Comparison of ENCODE assay signal across 8 cellular contexts in genomic region chrX:129925305-129926092, GRCh38. TPM values are rescaled to one million over a fixed set of nuclear protein-coding genes. Genes with fewer than 3 reads are reported as not detected.
DNase-seq lines count a peak whose midpoint lies in the region; ATAC-seq and TF ChIP-seq lines count a peak whose summit lies in the region.

No MANE protein-coding gene starts in this region.

- CTCF ChIA-PET in activated naive CD4-positive, alpha-beta T cell treated with anti-CD3 and anti-CD28 coated beads, Interleukin-2, amount 10 ng/mL, durations not matched to agents 7 days and 5 days (lab: Charles Lee) = interaction anchor here (0.6 to 6.5 kb wide), 28 partner anchors 8 to 979 kb away, joined by 3 to 85 read pairs (median 4); partner anchors contain the start of genes APLN and UTP14A

- H3K27me3 ChIP-seq in prostate gland (replicated peaks; ENCODE audit: insufficient read depth) = no peaks in the 10 kb centered on the region

- H3K9me3 Mint-ChIP-seq in activated naive CD4-positive, alpha-beta T cell treated with anti-CD3 and anti-CD28 coated beads, Interleukin-2, amount 10 ng/mL, durations not matched to agents 7 days and 5 days = no peaks in the 10 kb centered on the region

- peaks cover 18% of the 10 kb centered on the region for H3K36me3 Mint-ChIP-seq in activated naive CD4-positive, alpha-beta T cell treated with anti-CD3 and anti-CD28 coated beads, Interleukin-2, amount 10 ng/mL, durations not matched to agents 7 days and 5 days

- 39% methylated on average over 15 of the region's 15 CpGs for WGBS in prostate gland

- no peak overlapping the region for H3K27ac ChIP-seq in prostate gland

- no peak overlapping the region for H3K4me3 Mint-ChIP-seq in activated naive CD4-positive, alpha-beta T cell treated with anti-CD3 and anti-CD28 coated beads, Interleukin-2, amount 10 ng/mL, durations not matched to agents 7 days and 5 days

- peak in 3 of 4 experiments; percentile 50 to 64 (median 62) for TF ChIP-seq CTCF in prostate gland (IDR thresholded peaks at IDR 0.05)

- peak overlapping the region; percentile 25 for H3K27ac Mint-ChIP-seq in activated naive CD4-positive, alpha-beta T cell treated with anti-CD3 and anti-CD28 coated beads, Interleukin-2, amount 10 ng/mL, durations not matched to agents 7 days and 5 days

- H3K36me3 ChIP-seq in prostate gland = no peaks in the 10 kb centered on the region

- H3K4me3 ChIP-seq in prostate gland = no peak overlapping the region

- no peaks in the 10 kb centered on the region for H3K27me3 Mint-ChIP-seq in activated naive CD4-positive, alpha-beta T cell treated with anti-CD3 and anti-CD28 coated beads, Interleukin-2, amount 10 ng/mL, durations not matched to agents 7 days and 5 days

- H3K9me3 ChIP-seq in prostate gland = no peaks in the 10 kb centered on the region

- no peak for TF ChIP-seq POLR2A in prostate gland (IDR thresholded peaks at IDR 0.05)

- intact Hi-C loops in Right ventricle myocardium inferior (cut with DNase I) (loop anchor here (1.0 to 2.0 kb wide), 2 partner anchors 103 to 135 kb away; no protein-coding TSS in a partner anchor), prostate gland (cut with DNase I) (loop anchor here (2.0 kb wide), 1 partner anchor 135 kb away; no protein-coding TSS in a partner anchor)

- ATAC-seq in Right ventricle myocardium inferior (peak; percentile 79), HG02759 (IDR thresholded peaks at IDR 0.05; ENCODE audit: unreplicated experiment) (no peak)

- peaks cover 5% of the 10 kb centered on the region for H3K4me1 Mint-ChIP-seq in activated naive CD4-positive, alpha-beta T cell treated with anti-CD3 and anti-CD28 coated beads, Interleukin-2, amount 10 ng/mL, durations not matched to agents 7 days and 5 days

- peak; percentile 4 to 43 for DNase-seq in NCI-H446 (lab: John Stamatoyannopoulos, UW)
- DNase-seq in NCI-H446 treated with DMSO at 0.1 percent for 48 hours (lab: John Stamatoyannopoulos, UW) = no peak
- DNase-seq in KG1 (lab: John Stamatoyannopoulos, UW) = peak; percentile 1
- DNase-seq in SK-N-DZ (ENCODE audit: low spot score) = peak; percentile 59
- peak; percentile 78 for DNase-seq in activated naive CD4-positive, alpha-beta T cell treated with anti-CD3 and anti-CD28 coated beads, Interleukin-2, amount 10 ng/mL, durations not matched to agents 7 days and 5 days
- no peak for DNase-seq in Right ventricle myocardium inferior (ENCODE audit: missing footprints)
- DNase-seq in prostate gland (ENCODE audit: low spot score) = peak; percentile 42

- H3K4me1 ChIP-seq in prostate gland (replicated peaks) = no peaks in the 10 kb centered on the region

RNA-seq across cellular contexts. Expression of gene UTP14A, which starts 19.5 kb away (rescaled TPM):
- polyA plus RNA-seq in SK-N-DZ (2014; cell fraction: cytosol; rRNA removed) = 18.3 and 21.0 TPM in 2 replicates
- polyA plus RNA-seq in SK-N-DZ (2014; cell fraction: nucleus; rRNA removed) = 12.2 and 18.3 TPM in 2 replicates
- 6.9 TPM for total RNA-seq in Right ventricle myocardium inferior
- 10 to 100 TPM in 1 of 2 donors, 1 to 10 TPM in 1; 8.2 to 11.3 TPM for total RNA-seq in prostate gland

RNA-seq across cellular contexts. Expression of gene BCORL1, which starts 56.9 kb away (rescaled TPM):
- 1.1 and 2.1 TPM in 2 replicates for polyA plus RNA-seq in SK-N-DZ (2014; cell fraction: cytosol; rRNA removed)
- 1.3 and 1.7 TPM in 2 replicates for polyA plus RNA-seq in SK-N-DZ (2014; cell fraction: nucleus; rRNA removed)
- total RNA-seq in Right ventricle myocardium inferior (11.3 TPM), prostate gland (10 to 100 TPM in 1 of 2 donors, 1 to 10 TPM in 1; 4.4 to 25.2 TPM)

Comparison
In these comparisons a context has a peak if more than half of its experiments do, and no peak if none do; other contexts are left out.
1. DNase-seq: peak in NCI-H446 (2 of 2), KG1 (single experiment), SK-N-DZ (single experiment), activated naive CD4-positive, alpha-beta T cell treated with anti-CD3 and anti-CD28 coated beads, Interleukin-2, amount 10 ng/mL, durations not matched to agents 7 days and 5 days (single experiment) and prostate gland (single experiment); none in NCI-H446 treated with DMSO at 0.1 percent for 48 hours (single experiment) and Right ventricle myocardium inferior (single experiment).